Comparison of ENCODE assay signal across 22 cellular contexts in genomic region chr6:133243723-133244122, GRCh38. TPM values are rescaled to one million over a fixed set of nuclear protein-coding genes. Genes with fewer than 3 reads are reported as not detected.
DNase-seq lines count a peak whose midpoint lies in the region; ATAC-seq, FAIRE-seq and TF ChIP-seq lines count a peak whose summit lies in the region.
"Had no signal": no experiment of that assay in that cellular context is flagged by ENCODE, and none has a peak within 500 bp of the region (broad histone marks: within the 10 kb centered on the region; RNA-seq: fewer than 3 reads in every experiment).

No MANE protein-coding gene starts in this region.

- TF ChIP-seq CTCF in AG04450 (IDR thresholded peaks at IDR 0.05; ENCODE audit: low read depth, low read length) (no peak), IMR-90 (conservative IDR thresholded peaks at IDR 0.05; ENCODE audit: low read depth, low read length) (no peak), bronchial epithelial cell (IDR thresholded peaks at IDR 0.05; ENCODE audit: insufficient read depth, low read length, severe bottlenecking) (no peak), neural progenitor cell (IDR thresholded peaks at IDR 0.05) (no peak), left lung (IDR thresholded peaks at IDR 0.05) (no peak)

- H3K56ac ChIP-seq in IMR-90 (ENCODE audit: extremely low read depth, insufficient read depth, low read length) = no peak overlapping the region

- POLR2A ChIA-PET in AG04450 (lab: Yijun Ruan, JAX) = no interaction called here
- POLR2A ChIA-PET in IMR-90 (lab: Charles Lee; ENCODE audit: unreplicated experiment) = no interaction called here

- H2BK20ac ChIP-seq in IMR-90 (ENCODE audit: low read depth, low read length) = no peak overlapping the region

- no peak overlapping the region for H2BK15ac ChIP-seq in IMR-90 (ENCODE audit: low read depth, low read length)

- H3K9me3 Mint-ChIP-seq in neural progenitor cell = no peaks in the 10 kb centered on the region
- H3K9me3 Mint-ChIP-seq: activated naive CD4-positive, alpha-beta T cell treated with anti-CD3 and anti-CD28 coated beads for 36 hours; stimulated activated naive B cell treated with anti-CD40 and anti-IgM and Interleukin-4, amounts not matched to agents 10 μg/mL and 1 μg/mL and 100 μg/mL, for 72 hours had no signal

- no peak overlapping the region for H2AFZ ChIP-seq in IMR-90 (replicated peaks; ENCODE audit: low read length, poor library complexity)
- no peak overlapping the region for H2AFZ ChIP-seq in neural progenitor cell (replicated peaks)

- no peaks in the 10 kb centered on the region for H3K79me2 ChIP-seq in neural progenitor cell (ENCODE audit: low read depth)

- H2AK5ac ChIP-seq in IMR-90 (ENCODE audit: low read depth, low read length) = no peak overlapping the region

- H3K4ac ChIP-seq in IMR-90 (ENCODE audit: low read depth, low read length) = no peak overlapping the region

- no peak overlapping the region for H4K8ac ChIP-seq in IMR-90 (ENCODE audit: low read depth in 2 of 2, low read length in 2 of 2)

- H3K4me3 ChIP-seq in AG04450 (ENCODE audit: low read depth, low read length) (peak overlapping the region; percentile 85), IMR-90 (ENCODE audit: insufficient read depth, low read depth, low read length) (peak overlapping the region; percentile 77), bronchial epithelial cell (ENCODE audit: low read depth, low read length) (peak overlapping the region; percentile 72), neural progenitor cell (no peak overlapping the region), left lung (no peak overlapping the region)
- H3K4me3 ChIP-seq: thoracic aorta had no signal

- no peak overlapping the region for H2BK120ac ChIP-seq in IMR-90 (ENCODE audit: low read depth, low read length)

- no peak for TF ChIP-seq POLR2A in IMR-90 (IDR thresholded peaks at IDR 0.05; ENCODE audit: low read depth, low read length)

- H3K4me1 ChIP-seq in IMR-90 (ENCODE audit: control insufficient read depth, insufficient read depth, low read length) (no peaks in the 10 kb centered on the region), neural progenitor cell (peaks cover 19% of the 10 kb centered on the region), left lung (peaks cover 5 to 10% of the 10 kb centered on the region in 2 donors)

- no peaks in the 10 kb centered on the region for H3K9me1 ChIP-seq in IMR-90 (ENCODE audit: insufficient read depth, low read length)

- no TSS peak for BruUV-seq in IMR-90 (replicated peaks; lab: Mats Ljungman, UMichigan)

- H4K91ac ChIP-seq in IMR-90 (ENCODE audit: insufficient read depth, low read depth, low read length) = no peak overlapping the region

- intact Hi-C loops in IMR-90 (cut with micrococcal nuclease) = loop anchor here (2.0 to 5.0 kb wide), 4 partner anchors 99 to 674 kb away; no protein-coding TSS in a partner anchor
- intact Hi-C loops in left lung (cut with DNase I) = no loop called here

- H3K27ac ChIP-seq in AG04450 (ENCODE audit: low read depth, low read length) = no peak overlapping the region
- peak overlapping the region; percentile 53; the same call in 1 of the 2 replicates for H3K27ac ChIP-seq in IMR-90 (ENCODE audit: insufficient read depth, low read length)
- no peak overlapping the region for H3K27ac ChIP-seq in neural progenitor cell
- no peak overlapping the region for H3K27ac ChIP-seq in left lung
- H3K27ac ChIP-seq: thoracic aorta had no signal

- peak overlapping the region; percentile 3 for H2BK5ac ChIP-seq in IMR-90 (ENCODE audit: low read depth, low read length, poor library complexity, severe bottlenecking)

- H3K4me1 Mint-ChIP-seq in neural progenitor cell = peaks cover 22% of the 10 kb centered on the region

- no peak for TF ChIP-seq RAD21 in IMR-90 (IDR thresholded peaks at IDR 0.05; ENCODE audit: low read length)

- WGBS in IMR-90 (ENCODE audit: extremely low coverage in 2 of 2, insufficient read length in 1 of 2), 2 experiments = no CpG with 5 or more reads among the region's 6 CpGs

- DNase-seq in AG04450 (ENCODE audit: low read depth, low spot score) = no peak
- DNase-seq in IMR-90 = no peak
- no peak for DNase-seq in bronchial epithelial cell (ENCODE audit: low read depth)
- DNase-seq in neural progenitor cell (ENCODE audit: low spot score) = no peak
- no peak for DNase-seq in left lung
- DNase-seq in activated naive CD4-positive, alpha-beta T cell (lab: John Stamatoyannopoulos, UW) = no peak
- DNase-seq in HuH-7.5 (ENCODE audit: low spot score) = no peak
- DNase-seq: activated CD4-positive, alpha-beta T cell treated with anti-CD3 and anti-CD28 coated beads, Interleukin-2, amount 50 U/mL, for 48 hours; activated naive CD4-positive, alpha-beta T cell treated with anti-CD3 and anti-CD28 coated beads for 36 hours; activated T-cell treated with anti-CD3 and anti-CD28 coated beads for 4 hours; aorta; DMS79; effector memory CD4-positive, alpha-beta T cell; islet precursor cell; KBM-7; NCI-H1105 treated with DMSO at 0.1 percent for 48 hours; NCI-H524 treated with DMSO at 0.1 percent for 48 hours; SHP77; stimulated activated naive B cell treated with anti-CD40 and anti-IgM and Interleukin-4, amounts not matched to agents 10 μg/mL and 1 μg/mL and 100 μg/mL, for 72 hours; T-helper 1 cell had no signal

- peaks cover 2 to 32% of the 10 kb centered on the region in 2 experiments; a peak in 2 of 4 replicates for H3K79me1 ChIP-seq in IMR-90 (ENCODE audit: low read depth in 1 of 2, low read length in 2 of 2)

- ATAC-seq in IMR-90 (ENCODE audit: low read depth) (no peak), left lung (no peak), GM21825 (IDR thresholded peaks at IDR 0.05; ENCODE audit: unreplicated experiment) (no peak)
- ATAC-seq: stimulated activated naive B cell treated with anti-CD40 and anti-IgM and Interleukin-4, amounts not matched to agents 10 μg/mL and 1 μg/mL and 100 μg/mL, for 72 hours had no signal

- H2AK9ac ChIP-seq in IMR-90 (replicated peaks; ENCODE audit: low read depth, low read length, poor library complexity) = no peak overlapping the region

- no peak overlapping the region for H3K4me3 Mint-ChIP-seq in neural progenitor cell
- H3K4me3 Mint-ChIP-seq: activated naive CD4-positive, alpha-beta T cell treated with anti-CD3 and anti-CD28 coated beads for 36 hours had no signal

- H3K9me3 ChIP-seq in AG04450 (ENCODE audit: control insufficient read depth, insufficient read depth, low read length) (no peaks in the 10 kb centered on the region), IMR-90 (ENCODE audit: control insufficient read depth, insufficient read depth, low read length) (no peaks in the 10 kb centered on the region), neural progenitor cell (ENCODE audit: low read depth) (no peaks in the 10 kb centered on the region), left lung (no peaks in the 10 kb centered on the region)
- H3K9me3 ChIP-seq: thoracic aorta had no signal

- dilution Hi-C loops in IMR-90 (cut with HindIII; ENCODE audit: low sequenced_read_pairs, unreplicated experiment) = no loop called here

- no peaks in the 10 kb centered on the region for H3K27me3 ChIP-seq in AG04450 (ENCODE audit: control insufficient read depth, insufficient read depth, low read length)
- H3K27me3 ChIP-seq in IMR-90 (ENCODE audit: control insufficient read depth, insufficient read depth, low read length) = no peaks in the 10 kb centered on the region
- H3K27me3 ChIP-seq in bronchial epithelial cell (ENCODE audit: control insufficient read depth, insufficient read depth, low read length) = no peaks in the 10 kb centered on the region
- peaks cover 92% of the 10 kb centered on the region for H3K27me3 ChIP-seq in neural progenitor cell
- peaks cover 62 to 93% of the 10 kb centered on the region in 2 donors for H3K27me3 ChIP-seq in left lung

- CTCF ChIA-PET in AG04450 (lab: Charles Lee) = no interaction called here
- CTCF ChIA-PET in IMR-90 (lab: Yijun Ruan, JAX) = interaction anchor here (0.6 to 0.7 kb wide), 3 partner anchors 70 to 379 kb away, joined by 3 read pairs; no protein-coding TSS in a partner anchor

- no peak overlapping the region for H3K23ac ChIP-seq in IMR-90 (ENCODE audit: low read depth, low read length)

- H3K9ac ChIP-seq in IMR-90 (ENCODE audit: low read depth, low read length) = peak overlapping the region; percentile 97; the same call in 1 of the 2 replicates
- no peak overlapping the region for H3K9ac ChIP-seq in neural progenitor cell

- H3K27me3 Mint-ChIP-seq in neural progenitor cell (ENCODE audit: insufficient read depth, low read depth) = peaks cover 40% of the 10 kb centered on the region

- no peaks in the 10 kb centered on the region; the same call in 1 of the 2 replicates for H4K20me1 ChIP-seq in IMR-90 (ENCODE audit: insufficient read depth, low read length)
- H4K20me1 ChIP-seq in neural progenitor cell (ENCODE audit: low read depth) = peaks cover 25% of the 10 kb centered on the region

- H3K18ac ChIP-seq in IMR-90 (ENCODE audit: low read depth, low read length) = peak overlapping the region; percentile 56

- H3K14ac ChIP-seq in IMR-90 (replicated peaks; ENCODE audit: low read depth, low read length) = no peak overlapping the region

- H3K27ac Mint-ChIP-seq in neural progenitor cell = no peak overlapping the region
- H3K27ac Mint-ChIP-seq: activated naive CD4-positive, alpha-beta T cell treated with anti-CD3 and anti-CD28 coated beads for 36 hours; stimulated activated naive B cell treated with anti-CD40 and anti-IgM and Interleukin-4, amounts not matched to agents 10 μg/mL and 1 μg/mL and 100 μg/mL, for 72 hours had no signal

- no peaks in the 10 kb centered on the region for H3K36me3 Mint-ChIP-seq in neural progenitor cell
- H3K36me3 Mint-ChIP-seq: stimulated activated naive B cell treated with anti-CD40 and anti-IgM and Interleukin-4, amounts not matched to agents 10 μg/mL and 1 μg/mL and 100 μg/mL, for 72 hours had no signal

- H3K36me3 ChIP-seq in IMR-90 (ENCODE audit: control insufficient read depth, insufficient read depth, low read length) (no peaks in the 10 kb centered on the region), bronchial epithelial cell (ENCODE audit: control insufficient read depth, insufficient read depth, low read length) (no peaks in the 10 kb centered on the region), neural progenitor cell (no peaks in the 10 kb centered on the region), left lung (no peaks in the 10 kb centered on the region)
- H3K36me3 ChIP-seq: thoracic aorta had no signal

- H3F3A ChIP-seq in neural progenitor cell (ENCODE audit: low read depth) = peaks cover 36% of the 10 kb centered on the region

- H3K4me2 ChIP-seq in IMR-90 (ENCODE audit: low read depth, low read length) (peak overlapping the region; percentile 89), neural progenitor cell (peak overlapping the region; percentile 88)

- FAIRE-seq in bronchial epithelial cell (lab: Jason Lieb, UNC) = no peak

- no peak overlapping the region for H4K5ac ChIP-seq in IMR-90 (ENCODE audit: low read depth, low read length)

- in situ Hi-C loops in IMR-90 (cut with MboI; ENCODE audit: low sequenced_read_pairs) = no loop called here

RNA-seq across cellular contexts. Expression of gene EYA4, which starts 2.6 kb away (rescaled TPM):
- 30.9 and 37.8 TPM in 2 replicates for polyA plus RNA-seq in AG04450 (2011; rRNA removed)
- polyA minus RNA-seq in AG04450 (2011; rRNA and poly(A)+ RNA removed) = 58.2 and 69.2 TPM in 2 replicates
- total RNA-seq in IMR-90 (2012; rRNA removed) = 11.1 and 11.9 TPM in 2 replicates
- 4.4 and 5.7 TPM in 2 replicates for polyA plus RNA-seq in IMR-90 (2012; rRNA removed)
- polyA plus RNA-seq in IMR-90 (2012; cell fraction: cytosol; rRNA removed) = 1.5 and 2.0 TPM in 2 replicates
- 4.6 and 20.1 TPM in 2 replicates for polyA plus RNA-seq in IMR-90 (2012; cell fraction: nucleus; rRNA removed; ENCODE audit: low replicate concordance)
- total RNA-seq in bronchial epithelial cell = 9.7 and 13.1 TPM in 2 replicates
- total RNA-seq in neural progenitor cell (ENCODE audit: low replicate concordance) = 2.3 and 2.4 TPM in 2 replicates
- 1 to 10 TPM; 1.0 to 2.2 TPM for total RNA-seq in left lung
- total RNA-seq: activated naive CD4-positive, alpha-beta T cell treated with anti-CD3 and anti-CD28 coated beads for 36 hours had no signal
- polyA plus RNA-seq: aorta had no signal

Comparison
In these comparisons a context has a peak if more than half of its experiments do, and no peak if none do; other contexts are left out.
1. H3K4me3 ChIP-seq: peak in AG04450 (single experiment), IMR-90 (single experiment) and bronchial epithelial cell (single experiment); none in neural progenitor cell (single experiment) and left lung (0 of 2).